ENCODE assay signal across 12 cellular contexts in genomic region chr5:109788596-109788995, GRCh38.
A peak's percentile ranks its signal among the peaks of the same experiment; 100 is the strongest.
DNase-seq lines count a peak whose midpoint lies in the region; ATAC-seq and TF ChIP-seq lines count a peak whose summit lies in the region.
"Had no signal": no experiment of that assay in that cellular context is flagged by ENCODE, and none has a peak within 500 bp of the region (broad histone marks: within the 10 kb centered on the region; RNA-seq: fewer than 3 reads in every experiment).

No MANE protein-coding gene starts in this region.

- DNase-seq in ureter (ENCODE audit: low spot score) (no peak), NCI-H748 (lab: John Stamatoyannopoulos, UW; ENCODE audit: unreplicated experiment) (no peak), HEK293T (ENCODE audit: extremely low spot score) (no peak)
- DNase-seq in naive thymus-derived CD8-positive, alpha-beta T cell, result no peak
- DNase-seq: endodermal cell, NCI-H1694 treated with DMSO at 0.1 percent for 48 hours, sigmoid colon had no signal

- peaks cover 22 to 75% (median 61%) of the 10 kb centered on the region in 3 donors for H3K36me3 Mint-ChIP-seq in naive thymus-derived CD8-positive, alpha-beta T cell

- no peak overlapping the region for H3K4me3 Mint-ChIP-seq in naive thymus-derived CD8-positive, alpha-beta T cell
- H3K4me3 Mint-ChIP-seq: endodermal cell, WTC11 had no signal

- H3K27me3 Mint-ChIP-seq in naive thymus-derived CD8-positive, alpha-beta T cell, result no peaks in the 10 kb centered on the region

- CTCF ChIA-PET in HEK293T (lab: Yijun Ruan, JAX), result no interaction called here

- POLR2A ChIA-PET in HEK293T (lab: Yijun Ruan, JAX), result no interaction called here
- POLR2A ChIA-PET in naive thymus-derived CD8-positive, alpha-beta T cell (lab: Charles Lee), result no interaction called here

- H3K27ac Mint-ChIP-seq in naive thymus-derived CD8-positive, alpha-beta T cell, result peak overlapping the region in 1 of 10 donors; percentile 16
- H3K27ac Mint-ChIP-seq: endodermal cell, WTC11 had no signal

- peaks cover 0 to 9% (median 3%) of the 10 kb centered on the region in 4 donors for H3K4me1 Mint-ChIP-seq in naive thymus-derived CD8-positive, alpha-beta T cell
- H3K4me1 Mint-ChIP-seq: WTC11 had no signal

- ATAC-seq in GM18498 (IDR thresholded peaks at IDR 0.05; ENCODE audit: unreplicated experiment), result peak; percentile 95
- ATAC-seq in GM19397 (IDR thresholded peaks at IDR 0.05; ENCODE audit: unreplicated experiment), result peak; percentile 75
- ATAC-seq in HG02852 (IDR thresholded peaks at IDR 0.05; ENCODE audit: unreplicated experiment), result peak; percentile 90
- peak; percentile 93 for ATAC-seq in HG03571 (IDR thresholded peaks at IDR 0.05; ENCODE audit: unreplicated experiment)
- ATAC-seq in naive thymus-derived CD8-positive, alpha-beta T cell, result no peak
- ATAC-seq: WTC11 had no signal

- peaks cover 0 to 4% (median 0%) of the 10 kb centered on the region in 9 donors for H3K9me3 Mint-ChIP-seq in naive thymus-derived CD8-positive, alpha-beta T cell

TF ChIP-seq in HEK293T, 16 proteins besides CTCF, POLR2A, EP300 and RAD21:
- no peak for TF ChIP-seq ZNF384 (IDR thresholded peaks at IDR 0.05)
- no peak for TF ChIP-seq SUZ12 (IDR thresholded peaks at IDR 0.05)
- TF ChIP-seq SP1 (IDR thresholded peaks at IDR 0.05), result no peak
- TF ChIP-seq FOXA1 (IDR thresholded peaks at IDR 0.05), result no peak
- TF ChIP-seq LEF1 (IDR thresholded peaks at IDR 0.05; ENCODE audit: borderline replicate concordance), result no peak
- TF ChIP-seq PKNOX1 (IDR thresholded peaks at IDR 0.05), result no peak
- no peak for TF ChIP-seq HDGF (IDR thresholded peaks at IDR 0.05; ENCODE audit: borderline replicate concordance)
- TF ChIP-seq FOXM1 (IDR thresholded peaks at IDR 0.05; ENCODE audit: borderline replicate concordance), result no peak
- no peak for TF ChIP-seq BHLHE40 (IDR thresholded peaks at IDR 0.05; ENCODE audit: borderline replicate concordance)
- no peak for TF ChIP-seq NFRKB (IDR thresholded peaks at IDR 0.05)
- TF ChIP-seq TARDBP (IDR thresholded peaks at IDR 0.05), result no peak
- no peak for TF ChIP-seq L3MBTL2 (conservative IDR thresholded peaks at IDR 0.05)
- TF ChIP-seq CTBP1 (IDR thresholded peaks at IDR 0.05; ENCODE audit: borderline replicate concordance), result no peak
TF ChIP-seq in HEK293T: peak in this region for 0.

Comparison
In these comparisons a context has a peak if more than half of its experiments do, and no peak if none do; other contexts are left out.
1. ATAC-seq: peak in GM18498 (single experiment), GM19397 (single experiment), HG02852 (single experiment) and HG03571 (single experiment); none in naive thymus-derived CD8-positive, alpha-beta T cell (0 of 2).